Comparison of ENCODE assay signal across 22 cellular contexts in genomic region chr9:92990461-92990860, GRCh38. TPM values are rescaled to one million over a fixed set of nuclear protein-coding genes. Genes with fewer than 3 reads are reported as not detected.
A peak's percentile ranks its signal among the peaks of the same experiment; 100 is the strongest.
DNase-seq lines count a peak whose midpoint lies in the region; ATAC-seq, FAIRE-seq and TF ChIP-seq lines count a peak whose summit lies in the region.
"Had no signal": no experiment of that assay in that cellular context is flagged by ENCODE, and none has a peak within 500 bp of the region (broad histone marks: within the 10 kb centered on the region; RNA-seq: fewer than 3 reads in every experiment).

No MANE protein-coding gene starts in this region.

- WGBS in IMR-90 (ENCODE audit: extremely low coverage in 2 of 2, insufficient read length in 1 of 2), 2 experiments: 67% methylated on average over 1 of the region's 3 CpGs; no CpG with 5 or more reads in 1 of the 2 experiments

- no peaks in the 10 kb centered on the region for H3K9me1 ChIP-seq in IMR-90 (ENCODE audit: insufficient read depth, low read length)

- TF ChIP-seq RAD21 in IMR-90 (IDR thresholded peaks at IDR 0.05; ENCODE audit: low read length): no peak

- intact Hi-C loops in activated naive CD4-positive, alpha-beta T cell treated with anti-CD3 and anti-CD28 coated beads for 36 hours (cut with micrococcal nuclease): no loop called here
- intact Hi-C loops in IMR-90 (cut with micrococcal nuclease): no loop called here

- H3K56ac ChIP-seq in IMR-90 (ENCODE audit: extremely low read depth, insufficient read depth, low read length): no peak overlapping the region

- no peak for TF ChIP-seq POLR2A in IMR-90 (IDR thresholded peaks at IDR 0.05; ENCODE audit: low read depth, low read length)

- POLR2A ChIA-PET in IMR-90 (lab: Charles Lee; ENCODE audit: unreplicated experiment): no interaction called here

- peak overlapping the region; percentile 92 for H3K27ac Mint-ChIP-seq in activated naive CD4-positive, alpha-beta T cell treated with anti-CD3 and anti-CD28 coated beads for 36 hours
- H3K27ac Mint-ChIP-seq in stimulated activated effector memory CD8-positive, alpha-beta T cell treated with anti-CD3 and anti-CD28 coated beads, Interleukin-12 subunit alpha, Interleukin-12 subunit beta, amount 100 ng/mL, for 72 hours: peak overlapping the region; percentile 66

- no peak overlapping the region for H3K4me3 Mint-ChIP-seq in activated naive CD4-positive, alpha-beta T cell treated with anti-CD3 and anti-CD28 coated beads for 36 hours
- no peak overlapping the region for H3K4me3 Mint-ChIP-seq in stimulated activated effector memory CD8-positive, alpha-beta T cell treated with anti-CD3 and anti-CD28 coated beads, Interleukin-12 subunit alpha, Interleukin-12 subunit beta, amount 100 ng/mL, for 72 hours

- ATAC-seq in IMR-90 (ENCODE audit: low read depth) (no peak), HG02973 (IDR thresholded peaks at IDR 0.05; ENCODE audit: unreplicated experiment) (no peak), GM19467 (IDR thresholded peaks at IDR 0.05; ENCODE audit: unreplicated experiment) (no peak)
- no peak for ATAC-seq in stimulated activated effector memory CD8-positive, alpha-beta T cell treated with anti-CD3 and anti-CD28 coated beads, Interleukin-12 subunit alpha, Interleukin-12 subunit beta, amount 100 ng/mL, for 72 hours
- ATAC-seq: left cardiac atrium, pancreas, right cardiac atrium had no signal

- in situ Hi-C loops in IMR-90 (cut with MboI; ENCODE audit: low sequenced_read_pairs): no loop called here

- no peak overlapping the region for H3K4me2 ChIP-seq in IMR-90 (ENCODE audit: low read depth, low read length)
- H3K4me2 ChIP-seq: BLaER1 treated with 17β-estradiol and CSF1 and Interleukin-3, amounts not matched to agents 10 nM and 100 nM had no signal

- no peak overlapping the region for H2BK5ac ChIP-seq in IMR-90 (ENCODE audit: low read depth, low read length, poor library complexity, severe bottlenecking)

- CTCF ChIA-PET in activated naive CD4-positive, alpha-beta T cell treated with anti-CD3 and anti-CD28 coated beads for 36 hours (lab: Charles Lee): interaction anchor here (0.7 to 1.2 kb wide), 4 partner anchors 13 to 164 kb away, joined by 3 read pairs; no protein-coding TSS in a partner anchor
- CTCF ChIA-PET in IMR-90 (lab: Yijun Ruan, JAX): no interaction called here

- H3K23ac ChIP-seq in IMR-90 (ENCODE audit: low read depth, low read length): no peak overlapping the region

- no peaks in the 10 kb centered on the region; the same call in 1 of the 2 replicates for H3K9me3 ChIP-seq in IMR-90 (ENCODE audit: control insufficient read depth, insufficient read depth, low read length)
- H3K9me3 ChIP-seq in effector memory CD4-positive, alpha-beta T cell (ENCODE audit: control insufficient read depth, low read length): no peaks in the 10 kb centered on the region
- H3K9me3 ChIP-seq: pancreas had no signal

- peaks cover 71% of the 10 kb centered on the region for H3K36me3 Mint-ChIP-seq in activated naive CD4-positive, alpha-beta T cell treated with anti-CD3 and anti-CD28 coated beads for 36 hours (ENCODE audit: low read depth)
- peaks cover 46% of the 10 kb centered on the region for H3K36me3 Mint-ChIP-seq in stimulated activated effector memory CD8-positive, alpha-beta T cell treated with anti-CD3 and anti-CD28 coated beads, Interleukin-12 subunit alpha, Interleukin-12 subunit beta, amount 100 ng/mL, for 72 hours

- H2AK5ac ChIP-seq in IMR-90 (ENCODE audit: low read depth, low read length): no peak overlapping the region

- no peak for FAIRE-seq in frontal cortex (lab: Jason Lieb, UNC)
- FAIRE-seq: bronchial epithelial cell, endothelial cell of umbilical vein, pancreas had no signal

- H4K91ac ChIP-seq in IMR-90 (ENCODE audit: insufficient read depth, low read depth, low read length): no peak overlapping the region

- no peak overlapping the region for H2BK20ac ChIP-seq in IMR-90 (ENCODE audit: low read depth, low read length)

- no peak overlapping the region for H3K27ac ChIP-seq in IMR-90 (ENCODE audit: insufficient read depth, low read length)
- H3K27ac ChIP-seq in effector memory CD4-positive, alpha-beta T cell (ENCODE audit: insufficient read depth, low read length, poor library complexity, severe bottlenecking): peak overlapping the region; percentile 14
- H3K27ac ChIP-seq: BLaER1 treated with 17β-estradiol and CSF1 and Interleukin-3, amounts not matched to agents 10 nM and 100 nM; pancreas had no signal

- no peaks in the 10 kb centered on the region for H3K4me1 ChIP-seq in IMR-90 (ENCODE audit: control insufficient read depth, insufficient read depth, low read length)
- H3K4me1 ChIP-seq in effector memory CD4-positive, alpha-beta T cell (ENCODE audit: control insufficient read depth, insufficient read depth, low read length, poor library complexity, severe bottlenecking): peaks cover 33% of the 10 kb centered on the region
- H3K4me1 ChIP-seq: pancreas had no signal

- H3K4me3 ChIP-seq in IMR-90 (ENCODE audit: insufficient read depth, low read depth, low read length): no peak overlapping the region
- H3K4me3 ChIP-seq in effector memory CD4-positive, alpha-beta T cell (ENCODE audit: insufficient read depth, low read depth, low read length, poor library complexity, severe bottlenecking): no peak overlapping the region
- H3K4me3 ChIP-seq: BLaER1 treated with 17β-estradiol and CSF1 and Interleukin-3, amounts not matched to agents 10 nM and 100 nM; pancreas had no signal

- H3K27me3 ChIP-seq in IMR-90 (ENCODE audit: control insufficient read depth, insufficient read depth, low read length): no peaks in the 10 kb centered on the region
- no peaks in the 10 kb centered on the region for H3K27me3 ChIP-seq in effector memory CD4-positive, alpha-beta T cell (replicated peaks; ENCODE audit: control insufficient read depth, insufficient read depth, low read length, poor library complexity, severe bottlenecking)
- H3K27me3 ChIP-seq: BLaER1 treated with 17β-estradiol and CSF1 and Interleukin-3, amounts not matched to agents 10 nM and 100 nM; pancreas had no signal

- no TSS peak for BruUV-seq in IMR-90 (replicated peaks; lab: Mats Ljungman, UMichigan)

- no peak overlapping the region for H2AK9ac ChIP-seq in IMR-90 (replicated peaks; ENCODE audit: low read depth, low read length, poor library complexity)

- no peak for DNase-seq in activated naive CD4-positive, alpha-beta T cell treated with anti-CD3 and anti-CD28 coated beads for 36 hours
- DNase-seq in activated naive CD4-positive, alpha-beta T cell (lab: John Stamatoyannopoulos, UW): no peak
- DNase-seq in IMR-90 (no peak), frontal cortex (ENCODE audit: low spot score in 2 of 2) (no peak)
- DNase-seq in effector memory CD4-positive, alpha-beta T cell: no peak
- no peak for DNase-seq in stimulated activated effector memory CD8-positive, alpha-beta T cell treated with anti-CD3 and anti-CD28 coated beads, Interleukin-12 subunit alpha, Interleukin-12 subunit beta, amount 100 ng/mL, for 72 hours (ENCODE audit: low spot score in 2 of 2)
- DNase-seq: ACHN, amniotic stem cell, glutamatergic neuron, KG1, left cardiac atrium, mesendoderm, NCI-H187, NCI-H69, pancreas, right cardiac atrium had no signal

- H3K18ac ChIP-seq in IMR-90 (ENCODE audit: low read depth, low read length): no peak overlapping the region

- H3K14ac ChIP-seq in IMR-90 (replicated peaks; ENCODE audit: low read depth, low read length): no peak overlapping the region

- H3K79me1 ChIP-seq in IMR-90 (ENCODE audit: low read depth in 1 of 2, low read length in 2 of 2): no peaks in the 10 kb centered on the region

- H2AFZ ChIP-seq in IMR-90 (replicated peaks; ENCODE audit: low read length, poor library complexity): no peak overlapping the region

- peaks cover 10% of the 10 kb centered on the region for H3K9me3 Mint-ChIP-seq in activated naive CD4-positive, alpha-beta T cell treated with anti-CD3 and anti-CD28 coated beads for 36 hours
- H3K9me3 Mint-ChIP-seq in stimulated activated effector memory CD8-positive, alpha-beta T cell treated with anti-CD3 and anti-CD28 coated beads, Interleukin-12 subunit alpha, Interleukin-12 subunit beta, amount 100 ng/mL, for 72 hours: no peaks in the 10 kb centered on the region

- no peaks in the 10 kb centered on the region for H4K20me1 ChIP-seq in IMR-90 (ENCODE audit: insufficient read depth, low read length)

- H3K4ac ChIP-seq in IMR-90 (ENCODE audit: low read depth, low read length): no peak overlapping the region

- no peak overlapping the region for H2BK15ac ChIP-seq in IMR-90 (ENCODE audit: low read depth, low read length)

- no peak overlapping the region for H4K8ac ChIP-seq in IMR-90 (ENCODE audit: low read depth in 2 of 2, low read length in 2 of 2)

- no peak overlapping the region for H4K5ac ChIP-seq in IMR-90 (ENCODE audit: low read depth, low read length)

- H2BK120ac ChIP-seq in IMR-90 (ENCODE audit: low read depth, low read length): no peak overlapping the region

- dilution Hi-C loops in IMR-90 (cut with HindIII; ENCODE audit: low sequenced_read_pairs, unreplicated experiment): no loop called here

- H3K36me3 ChIP-seq in IMR-90 (ENCODE audit: control insufficient read depth, insufficient read depth, low read length): no peaks in the 10 kb centered on the region
- H3K36me3 ChIP-seq in effector memory CD4-positive, alpha-beta T cell (ENCODE audit: control insufficient read depth, insufficient read depth, low read length): no peaks in the 10 kb centered on the region
- H3K36me3 ChIP-seq: pancreas had no signal

- H3K27me3 Mint-ChIP-seq in activated naive CD4-positive, alpha-beta T cell treated with anti-CD3 and anti-CD28 coated beads for 36 hours (ENCODE audit: low read depth): no peaks in the 10 kb centered on the region

- TF ChIP-seq CTCF in IMR-90 (conservative IDR thresholded peaks at IDR 0.05; ENCODE audit: low read depth, low read length): no peak

- H3K4me1 Mint-ChIP-seq in activated naive CD4-positive, alpha-beta T cell treated with anti-CD3 and anti-CD28 coated beads for 36 hours (ENCODE audit: low read depth): peaks cover 93% of the 10 kb centered on the region
- peaks cover 83% of the 10 kb centered on the region for H3K4me1 Mint-ChIP-seq in stimulated activated effector memory CD8-positive, alpha-beta T cell treated with anti-CD3 and anti-CD28 coated beads, Interleukin-12 subunit alpha, Interleukin-12 subunit beta, amount 100 ng/mL, for 72 hours

- H3K9ac ChIP-seq in IMR-90 (ENCODE audit: low read depth, low read length): no peak overlapping the region
- H3K9ac ChIP-seq: BLaER1 treated with 17β-estradiol and CSF1 and Interleukin-3, amounts not matched to agents 10 nM and 100 nM had no signal

TF ChIP-seq in IMR-90, 13 proteins besides CTCF, POLR2A, EP300 and RAD21:
- TF ChIP-seq MAFK (IDR thresholded peaks at IDR 0.05; ENCODE audit: low read depth, low read length) (peak; percentile 86), RFX5 (IDR thresholded peaks at IDR 0.05; ENCODE audit: low read depth, low read length) (no peak), CEBPB (IDR thresholded peaks at IDR 0.05; ENCODE audit: low read depth, low read length) (no peak)
TF ChIP-seq in IMR-90: peak in this region for 1.

RNA-seq across cellular contexts. Expression of gene FGD3, which starts 43.1 kb away (rescaled TPM):
- 10 to 100 TPM; 57.7 to 58.8 TPM for total RNA-seq in activated naive CD4-positive, alpha-beta T cell treated with anti-CD3 and anti-CD28 coated beads for 36 hours
- total RNA-seq in IMR-90 (2012; rRNA removed) (not detected in 2 replicates), frontal cortex (17.9 TPM)
- not detected in 2 replicates for polyA plus RNA-seq in IMR-90 (2012; rRNA removed)
- polyA plus RNA-seq in IMR-90 (2012; cell fraction: cytosol; rRNA removed): not detected in 2 replicates
- not detected in 2 replicates for polyA plus RNA-seq in IMR-90 (2012; cell fraction: nucleus; rRNA removed; ENCODE audit: low replicate concordance)
- total RNA-seq: endothelial cell of umbilical vein, H4 had no signal
- polyA plus RNA-seq: endothelial cell of umbilical vein had no signal

Comparison
In these comparisons a context has a peak if more than half of its experiments do, and no peak if none do; other contexts are left out.
1. RNA of gene FGD3, which starts 43.1 kb away (total RNA-seq): 57.7 to 58.8 TPM in activated naive CD4-positive, alpha-beta T cell treated with anti-CD3 and anti-CD28 coated beads for 36 hours and 17.9 TPM in frontal cortex (single experiment); not detected in IMR-90; every median in the first group is over 10 times any median in the second.